ENCODE assay signal across 19 cellular contexts in the genomic region with DNA sequence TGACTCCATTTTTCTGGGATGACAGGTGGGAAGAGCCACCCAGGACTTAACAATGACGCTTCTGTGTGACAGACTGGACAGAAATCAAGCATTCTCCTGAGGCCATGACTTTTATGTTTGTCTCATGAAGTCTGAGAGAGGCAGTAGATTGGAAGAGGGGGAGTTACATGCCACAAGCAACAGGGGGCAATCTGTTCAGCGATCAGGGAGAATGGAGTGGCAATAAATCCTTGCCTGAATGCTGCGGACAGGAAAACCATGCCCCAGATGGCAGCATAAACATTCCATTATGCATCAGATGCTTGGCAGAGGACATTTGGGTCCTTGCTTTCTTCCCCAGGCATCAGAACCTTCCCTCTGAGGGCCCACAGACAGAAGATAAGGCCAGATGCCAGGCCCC.
"Had no signal": no experiment of that assay in that cellular context is flagged by ENCODE, and none has a peak within 500 bp of the region (broad histone marks: within the 10 kb centered on the region; RNA-seq: fewer than 3 reads in every experiment).

No MANE protein-coding gene starts in this region.

- H3K27me3 ChIP-seq: body of pancreas, hepatocyte, neutrophil, transverse colon had no signal

- H3K27ac ChIP-seq: body of pancreas, epithelial cell of prostate, hepatocyte, left ventricle myocardium inferior, neutrophil, transverse colon had no signal

- H3K4me2 ChIP-seq: hepatocyte had no signal

- H3K79me2 ChIP-seq: hepatocyte had no signal

- H2AFZ ChIP-seq: hepatocyte had no signal

- DNase-seq: activated CD4-positive, alpha-beta T cell treated with anti-CD3 and anti-CD28 coated beads, Interleukin-2, amount 50 U/mL, for 1 hour; activated CD4-positive, CD25-positive, alpha-beta regulatory T cell; activated naive CD4-positive, alpha-beta T cell treated with anti-CD3 and anti-CD28 coated beads, Interleukin-2, amount 50 U/mL, for 16 hours; activated T-cell treated with anti-CD3 and anti-CD28 coated beads for 4 hours; body of pancreas; effector memory CD8-positive, alpha-beta T cell; kidney; left ventricle myocardium inferior; naive B cell; posterior cingulate gyrus; right cardiac atrium; stimulated activated CD4-positive, alpha-beta T cell treated with anti-CD3 and anti-CD28 coated beads, Interleukin-2, amount 100 ng/mL, for 24 hours; stimulated activated naive CD4-positive, alpha-beta T cell; substantia nigra; T-helper 17 cell; transverse colon had no signal

- H3K9me3 ChIP-seq: body of pancreas, left ventricle myocardium inferior, neutrophil, transverse colon had no signal

- ATAC-seq: body of pancreas; effector memory CD8-positive, alpha-beta T cell; right cardiac atrium; T-helper 17 cell had no signal

- H3K36me3 ChIP-seq: left ventricle myocardium inferior, neutrophil, transverse colon had no signal

- H3K4me3 ChIP-seq: body of pancreas, hepatocyte, left ventricle myocardium inferior, transverse colon had no signal
